ENCODE assay signal across 9 cellular contexts in genomic region chr1:108831225-108831624, GRCh38. TPM values are rescaled to one million over a fixed set of nuclear protein-coding genes. Genes with fewer than 3 reads are reported as not detected.
A peak's percentile ranks its signal among the peaks of the same experiment; 100 is the strongest.
DNase-seq lines count a peak whose midpoint lies in the region; ATAC-seq lines count a peak whose summit lies in the region.
"Had no signal": no experiment of that assay in that cellular context is flagged by ENCODE, and none has a peak within 500 bp of the region (broad histone marks: within the 10 kb centered on the region; RNA-seq: fewer than 3 reads in every experiment).

No MANE protein-coding gene starts in this region.

- peak overlapping the region; percentile 66 to 74 for H3K27ac ChIP-seq in mucosa of rectum (ENCODE audit: low read depth in 2 of 2, low read length in 2 of 2)
- H3K27ac ChIP-seq: cardiac muscle cell had no signal

- H3K9ac ChIP-seq in mucosa of rectum (ENCODE audit: low read depth in 1 of 2, low read length in 2 of 2): no peak overlapping the region

- DNase-seq in A172 (ENCODE audit: low spot score): peak; percentile 56
- peak; percentile 79 for DNase-seq in M059J (ENCODE audit: low read depth)
- peak; percentile 93 for DNase-seq in dermis blood vessel endothelial cell
- DNase-seq in epidermal melanocyte (ENCODE audit: insufficient read length, low spot score): no peak

- H3K36me3 ChIP-seq in mucosa of rectum (ENCODE audit: control insufficient read depth in 2 of 2, insufficient read depth in 2 of 2, low read length in 2 of 2): no peaks in the 10 kb centered on the region
- H3K36me3 ChIP-seq: cardiac muscle cell had no signal

- H3K27me3 ChIP-seq in mucosa of rectum (ENCODE audit: control insufficient read depth in 2 of 2, insufficient read depth in 2 of 2, low read length in 2 of 2): no peaks in the 10 kb centered on the region
- H3K27me3 ChIP-seq: cardiac muscle cell had no signal

- no peaks in the 10 kb centered on the region for H3K9me3 ChIP-seq in mucosa of rectum (ENCODE audit: control insufficient read depth in 2 of 2, low read length in 2 of 2)

- peaks cover 0 to 12% of the 10 kb centered on the region in 2 donors for H3K4me1 ChIP-seq in mucosa of rectum (ENCODE audit: control insufficient read depth in 2 of 2, insufficient read depth in 2 of 2, low read length in 2 of 2)

- ATAC-seq in GM21367 (IDR thresholded peaks at IDR 0.05; ENCODE audit: unreplicated experiment) (no peak), GM21786 (IDR thresholded peaks at IDR 0.05; ENCODE audit: unreplicated experiment) (no peak), GM19395 (IDR thresholded peaks at IDR 0.05; ENCODE audit: unreplicated experiment) (no peak)

- no peak overlapping the region for H3K4me3 ChIP-seq in mucosa of rectum (ENCODE audit: low read length in 2 of 2)
- H3K4me3 ChIP-seq: cardiac muscle cell had no signal

RNA-seq across cellular contexts. Expression of gene AKNAD1, which starts 25.7 kb away (rescaled TPM):
- total RNA-seq in A172 (2014; rRNA removed; shearing (Covaris generic)): 2.1 TPM in 1 of 2 replicates, not detected in the other
- total RNA-seq in M059J (2014; rRNA removed; shearing (Covaris generic)): 0.37 and 2.3 TPM in 2 replicates
- total RNA-seq in dermis blood vessel endothelial cell: 0.34 TPM in 1 of 2 replicates, not detected in the other
- total RNA-seq: cardiac muscle cell had no signal

RNA-seq across cellular contexts. Expression of gene GPSM2, which starts 45.6 kb away (rescaled TPM):
- total RNA-seq in A172 (2014; rRNA removed; shearing (Covaris generic)): 33.4 and 38.6 TPM in 2 replicates
- 50.1 and 69.1 TPM in 2 replicates for total RNA-seq in M059J (2014; rRNA removed; shearing (Covaris generic))
- total RNA-seq in dermis blood vessel endothelial cell: 12.1 and 28.7 TPM in 2 replicates
